ENCODE assay signal across 8 cellular contexts in genomic region chr1:221712198-221712684, GRCh38. TPM values are rescaled to one million over a fixed set of nuclear protein-coding genes. Genes with fewer than 3 reads are reported as not detected.
DNase-seq lines count a peak whose midpoint lies in the region; ATAC-seq and TF ChIP-seq lines count a peak whose summit lies in the region.

No MANE protein-coding gene starts in this region.

- intact Hi-C loops in activated naive CD4-positive, alpha-beta T cell treated with anti-CD3 and anti-CD28 coated beads for 36 hours (cut with micrococcal nuclease) = loop anchor here (1.0 to 2.0 kb wide), 8 partner anchors 14 to 282 kb away; partner anchors contain the start of gene DUSP10
- intact Hi-C loops in lower lobe of right lung (cut with DNase I) (no loop called here), left ventricle myocardium superior (cut with micrococcal nuclease) (no loop called here)

- peaks cover 6% of the 10 kb centered on the region for H3K36me3 Mint-ChIP-seq in activated naive CD4-positive, alpha-beta T cell treated with anti-CD3 and anti-CD28 coated beads for 36 hours (ENCODE audit: low read depth)

- no peak overlapping the region for H3K4me3 ChIP-seq in lower lobe of right lung

- H3K4me1 ChIP-seq in lower lobe of right lung = peaks cover 61% of the 10 kb centered on the region

- H3K9me3 Mint-ChIP-seq in activated naive CD4-positive, alpha-beta T cell treated with anti-CD3 and anti-CD28 coated beads for 36 hours = no peaks in the 10 kb centered on the region

- no peak overlapping the region for H3K4me3 Mint-ChIP-seq in activated naive CD4-positive, alpha-beta T cell treated with anti-CD3 and anti-CD28 coated beads for 36 hours

- peaks cover 73% of the 10 kb centered on the region for H3K4me1 Mint-ChIP-seq in activated naive CD4-positive, alpha-beta T cell treated with anti-CD3 and anti-CD28 coated beads for 36 hours (ENCODE audit: low read depth)

- ATAC-seq in GM21390 (IDR thresholded peaks at IDR 0.05; ENCODE audit: unreplicated experiment) = peak; percentile 52
- peak; percentile 26 to 57 for ATAC-seq in lower lobe of right lung
- no peak for ATAC-seq in left ventricle myocardium superior

- no peaks in the 10 kb centered on the region for H3K27me3 ChIP-seq in lower lobe of right lung (ENCODE audit: low read depth)

- TF ChIP-seq CTCF in lower lobe of right lung (IDR thresholded peaks at IDR 0.05) = no peak

- no peaks in the 10 kb centered on the region for H3K36me3 ChIP-seq in lower lobe of right lung

- H3K27ac ChIP-seq in lower lobe of right lung = peak overlapping the region; percentile 19

- H3K9me3 ChIP-seq in lower lobe of right lung = no peaks in the 10 kb centered on the region

- no peaks in the 10 kb centered on the region for H3K27me3 Mint-ChIP-seq in activated naive CD4-positive, alpha-beta T cell treated with anti-CD3 and anti-CD28 coated beads for 36 hours (ENCODE audit: low read depth)

- peak overlapping the region; percentile 76 for H3K27ac Mint-ChIP-seq in activated naive CD4-positive, alpha-beta T cell treated with anti-CD3 and anti-CD28 coated beads for 36 hours

- DNase-seq in EH (ENCODE audit: low read depth) = peak; percentile 87
- peak; percentile 81 for DNase-seq in HT1080 (ENCODE audit: low read depth)
- DNase-seq in activated naive CD4-positive, alpha-beta T cell treated with anti-CD3 and anti-CD28 coated beads for 36 hours = peak; percentile 66
- no peak for DNase-seq in lower lobe of right lung
- no peak for DNase-seq in NCI-H748 (lab: John Stamatoyannopoulos, UW; ENCODE audit: unreplicated experiment)
- no peak for DNase-seq in NCI-H1417 treated with DMSO at 0.1 percent for 48 hours (lab: John Stamatoyannopoulos, UW)
- DNase-seq in left ventricle myocardium superior = no peak

- CTCF ChIA-PET in activated naive CD4-positive, alpha-beta T cell treated with anti-CD3 and anti-CD28 coated beads for 36 hours (lab: Charles Lee) = interaction anchor here (1.5 kb wide), 1 partner anchor 29 kb away, joined by 8 read pairs; the partner anchor contains the start of gene DUSP10

RNA-seq across cellular contexts. Expression of gene DUSP10, which starts 29.6 kb away (rescaled TPM):
- 59.9 and 76.5 TPM in 2 replicates for total RNA-seq in HT1080 (2014; rRNA removed; shearing (Covaris generic))
- 32.7 and 38.0 TPM in 2 replicates for polyA plus RNA-seq in HT1080 (2015; cell fraction: cytosol; rRNA removed)
- polyA plus RNA-seq in HT1080 (2015; cell fraction: nucleus; rRNA removed) = 38.8 and 45.2 TPM in 2 replicates
- total RNA-seq in activated naive CD4-positive, alpha-beta T cell treated with anti-CD3 and anti-CD28 coated beads for 36 hours = 1 to 10 TPM; 9.1 TPM
- total RNA-seq in lower lobe of right lung = 8.7 TPM
- total RNA-seq in left ventricle myocardium superior = 3.5 TPM

Comparison
In these comparisons a context has a peak if more than half of its experiments do, and no peak if none do; other contexts are left out.
1. DNase-seq: peak in EH (single experiment), HT1080 (single experiment) and activated naive CD4-positive, alpha-beta T cell treated with anti-CD3 and anti-CD28 coated beads for 36 hours (single experiment); none in lower lobe of right lung (single experiment), NCI-H748 (single experiment), NCI-H1417 treated with DMSO at 0.1 percent for 48 hours (single experiment) and left ventricle myocardium superior (single experiment).